1 cellular context compared by ENCODE assay signal in genomic region chr5:217860-218456, GRCh38.
TF ChIP-seq lines count a peak whose summit lies in the region.

CCDC127 (minus strand) TSS chr5:218153; CDS start chr5:216849, 1,304 bp downstream.
SDHA (plus strand) TSS chr5:218320; CDS start chr5:218356, 36 bp downstream.

TF ChIP-seq in K562, 482 proteins besides CTCF, POLR2A, EP300 and RAD21 (continued from another document and continues in another):
- TF ChIP-seq ZHX1 (conservative IDR thresholded peaks at IDR 0.05; ENCODE audit: low read length) (no peak), NFIX (CRISPR knock-in tag; IDR thresholded peaks at IDR 0.05; ENCODE audit: low read depth) (no peak), CBFA2T2 (conservative IDR thresholded peaks at IDR 0.05) (no peak), RERE (CRISPR knock-in tag; IDR thresholded peaks at IDR 0.05; ENCODE audit: borderline replicate concordance) (no peak), ZNF395 (CRISPR knock-in tag; IDR thresholded peaks at IDR 0.05) (no peak), ZNF449 (CRISPR knock-in tag; IDR thresholded peaks at IDR 0.05) (no peak), GTF3C2 (IDR thresholded peaks at IDR 0.05; ENCODE audit: borderline replicate concordance, extremely low read depth, insufficient read length) (no peak), MAX (CRISPR knock-in tag; IDR thresholded peaks at IDR 0.05) (peak; percentile 28; the same call in 1 of the 2 replicates), ZNF644 (tag; IDR thresholded peaks at IDR 0.05; ENCODE audit: low read depth) (no peak), ELK1 (CRISPR knock-in tag; IDR thresholded peaks at IDR 0.05) (no peak), JUND (IDR thresholded peaks at IDR 0.05; ENCODE audit: borderline replicate concordance, low read depth, low read length) (no peak; the same call in 1 of the 2 replicates), JUND (tag; IDR thresholded peaks at IDR 0.05; ENCODE audit: borderline replicate concordance, low read depth, low read length) (no peak), KDM4B (IDR thresholded peaks at IDR 0.05; ENCODE audit: borderline replicate concordance in 2 of 2, low read depth in 1 of 2) (no peak; a peak in 1 of 4 replicates), FIP1L1 (IDR thresholded peaks at IDR 0.05; ENCODE audit: low read depth, low read length, poor library complexity, severe bottlenecking) (peak; percentile 65), NRF1 (conservative IDR thresholded peaks at IDR 0.05 in 1 of 2, IDR thresholded peaks at IDR 0.05 in 1 of 2) (peak; percentile 100), YY1 (IDR thresholded peaks at IDR 0.05; ENCODE audit: borderline replicate concordance in 1 of 3, control insufficient read depth in 1 of 3, extremely low read depth in 1 of 3, insufficient read depth in 3 of 3, insufficient read length in 1 of 3, insufficient replicate concordance in 2 of 3, low read depth in 1 of 3, low read length in 2 of 3) (peak in 1 of 3 experiments; percentile 54), ZNF740 (CRISPR knock-in tag; IDR thresholded peaks at IDR 0.05) (peak; percentile 81; the same call in 1 of the 2 replicates), ZNF740 (tag; IDR thresholded peaks at IDR 0.05) (no peak), AFF1 (IDR thresholded peaks at IDR 0.05; ENCODE audit: low read depth in 1 of 2, partially characterized antibody in 2 of 2) (no peak), ZNF212 (CRISPR knock-in tag; IDR thresholded peaks at IDR 0.05) (no peak)
